15 cellular contexts compared by ENCODE assay signal in the genomic region with DNA sequence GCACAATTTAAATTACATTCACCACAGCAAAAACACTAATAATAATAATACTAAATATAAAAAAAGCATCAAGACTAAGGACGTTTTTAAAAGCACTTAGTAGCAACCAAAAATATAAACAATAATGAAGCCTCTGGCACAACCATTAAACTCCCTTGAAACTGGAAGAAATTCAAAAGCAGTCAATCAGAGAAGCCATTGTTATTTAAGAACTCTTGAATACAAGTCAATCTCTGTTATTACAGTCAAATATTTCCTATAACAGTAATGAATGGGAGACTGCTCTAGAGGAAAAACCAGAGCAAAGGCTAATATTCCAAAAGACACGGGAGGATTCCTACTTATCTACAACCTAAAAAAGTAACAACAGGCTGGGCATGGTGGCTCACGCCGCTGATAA.
"Had no signal": no experiment of that assay in that cellular context is flagged by ENCODE, and none has a peak within 500 bp of the region (broad histone marks: within the 10 kb centered on the region; RNA-seq: fewer than 3 reads in every experiment).

No MANE protein-coding gene starts in this region.

- FAIRE-seq: astrocyte had no signal

- H3K4me2 ChIP-seq: hepatocyte had no signal

- H2AFZ ChIP-seq: hepatocyte had no signal

- H3K27me3 ChIP-seq: breast epithelium, esophagus squamous epithelium, hepatocyte, stomach, upper lobe of right lung had no signal

- H3K4me3 ChIP-seq: breast epithelium, esophagus squamous epithelium, hepatocyte, stomach, thoracic aorta, upper lobe of right lung had no signal

- H3K4me1 ChIP-seq: breast epithelium, upper lobe of right lung had no signal

- H3K27ac ChIP-seq: breast epithelium, esophagus squamous epithelium, hepatocyte, stomach, thoracic aorta, upper lobe of right lung, VCaP had no signal

- DNase-seq: activated CD4-positive, alpha-beta T cell treated with anti-CD3 and anti-CD28 coated beads for 1 hour; activated gamma-delta T cell; cortex of kidney; effector CD4-positive, alpha-beta T cell; esophagus squamous epithelium; nephron progenitor cell; nucleus accumbens; stomach; T-helper 2 cell; upper lobe of right lung had no signal

- H3K36me3 ChIP-seq: breast epithelium, esophagus squamous epithelium, stomach, thoracic aorta, upper lobe of right lung had no signal
